Comparison of ENCODE assay signal across 1 cellular context in genomic region chr4:172083236-172083635, GRCh38.
TF ChIP-seq lines count a peak whose summit lies in the region.

No MANE protein-coding gene starts in this region.

TF ChIP-seq in HepG2, 621 proteins besides CTCF, POLR2A, EP300 and RAD21 (continued from another document):
- TF ChIP-seq RNF219 (CRISPR knock-in tag; IDR thresholded peaks at IDR 0.05) (no peak), NONO (IDR thresholded peaks at IDR 0.05) (no peak), NONO (CRISPR knock-in tag; conservative IDR thresholded peaks at IDR 0.05) (no peak), MAFK (conservative IDR thresholded peaks at IDR 0.05 in 1 of 2, IDR thresholded peaks at IDR 0.05 in 1 of 2; ENCODE audit: low read length in 2 of 2) (peak; percentile 30 to 57; a peak in 3 of 4 replicates), MAX (IDR thresholded peaks at IDR 0.05) (no peak), ZBTB2 (CRISPR knock-in tag; IDR thresholded peaks at IDR 0.05; ENCODE audit: low read depth) (no peak)
